In the genomic region with DNA sequence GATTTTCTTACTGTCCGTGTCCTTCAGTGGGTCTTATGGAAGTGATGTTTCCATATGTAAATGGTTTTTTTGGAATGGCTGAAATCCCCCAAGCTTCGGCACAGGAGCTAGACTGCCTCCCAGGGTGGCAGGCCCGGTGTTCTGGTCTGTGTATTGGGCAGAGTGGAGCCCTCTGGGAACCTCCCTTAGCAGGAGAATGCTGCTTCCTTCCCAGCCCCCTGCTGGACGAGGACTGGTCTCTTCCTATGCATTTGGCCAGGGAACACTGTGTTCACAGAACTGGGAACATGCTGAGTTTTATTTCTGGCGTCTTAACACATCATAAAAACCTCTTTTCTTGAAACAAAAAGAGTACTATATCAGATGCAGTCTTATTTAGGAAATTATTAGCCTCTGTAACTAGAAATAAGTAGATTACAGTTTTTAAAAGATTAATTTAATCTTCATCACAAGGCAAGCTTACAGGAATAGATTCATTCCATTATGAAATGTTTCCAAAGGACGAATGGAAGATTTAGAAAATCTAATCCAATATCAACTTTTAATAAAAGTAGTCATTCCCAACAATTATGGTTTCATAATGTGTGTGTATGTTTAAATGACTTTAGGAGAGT, we compare ENCODE assay signal across 8 cellular contexts. TPM values are rescaled to one million over a fixed set of nuclear protein-coding genes. Genes with fewer than 3 reads are reported as not detected.
DNase-seq lines count a peak whose midpoint lies in the region; ATAC-seq and TF ChIP-seq lines count a peak whose summit lies in the region.

No MANE protein-coding gene starts in this region.

- no peak for TF ChIP-seq POLR2A in GM18505 (IDR thresholded peaks at IDR 0.05; ENCODE audit: borderline replicate concordance, extremely low read depth, insufficient read depth, insufficient read length)

- H3K27ac ChIP-seq in hepatocyte: peak overlapping the region; percentile 94

- H3K36me3 ChIP-seq in hepatocyte (replicated peaks; ENCODE audit: insufficient read depth, low read depth): no peaks in the 10 kb centered on the region

- WGBS in hepatocyte (ENCODE audit: low lambda C conversion rate, missing lambda C conversion rate): 21% methylated on average over 6 of the region's 6 CpGs

- no peaks in the 10 kb centered on the region for H3K27me3 ChIP-seq in hepatocyte

- no peak overlapping the region for H2AFZ ChIP-seq in hepatocyte

- peaks cover 3% of the 10 kb centered on the region for H3K79me2 ChIP-seq in hepatocyte

- ATAC-seq in GM18861 (IDR thresholded peaks at IDR 0.05; ENCODE audit: unreplicated experiment): no peak
- ATAC-seq in GM18505 (IDR thresholded peaks at IDR 0.05; ENCODE audit: unreplicated experiment): no peak

- H3K9me3 ChIP-seq in hepatocyte (ENCODE audit: low read depth): no peaks in the 10 kb centered on the region

- no peaks in the 10 kb centered on the region for H3K9me2 ChIP-seq in hepatocyte (replicated peaks; ENCODE audit: insufficient read depth)

- H3K4me3 ChIP-seq in hepatocyte: no peak overlapping the region

- TF ChIP-seq CTCF in hepatocyte (IDR thresholded peaks at IDR 0.05; ENCODE audit: poor library complexity): peak; percentile 58

- peaks cover 40% of the 10 kb centered on the region for H3K4me1 ChIP-seq in hepatocyte (ENCODE audit: insufficient read depth)

- H4K20me1 ChIP-seq in hepatocyte (ENCODE audit: insufficient read depth, poor library complexity, severe bottlenecking): no peaks in the 10 kb centered on the region

- POLR2A ChIA-PET in HEK293T (lab: Yijun Ruan, JAX): no interaction called here

- H3K4me2 ChIP-seq in hepatocyte: peak overlapping the region; percentile 30

- DNase-seq in AG08395 (ENCODE audit: low spot score) (peak; percentile 55), HEK293T (ENCODE audit: extremely low spot score) (peak; percentile 75), UCSD-AML1 (lab: John Stamatoyannopoulos, UW; ENCODE audit: unreplicated experiment) (peak; percentile 23), hepatocyte (ENCODE audit: low spot score) (peak; percentile 82), superior temporal gyrus (ENCODE audit: extremely low spot score) (peak; percentile 70)
- no peak for DNase-seq in activated CD8-positive, alpha-beta memory T cell treated with anti-CD3 and anti-CD28 coated beads, Interleukin-2, amount 50 U/mL, for 4 hours

- CTCF ChIA-PET in HEK293T (lab: Yijun Ruan, JAX): interaction anchor here (0.6 to 5.0 kb wide), 7 partner anchors 12 to 1553 kb away, joined by 3 to 35 read pairs (median 3); no protein-coding TSS in a partner anchor

TF ChIP-seq in HEK293T, 16 proteins besides CTCF, POLR2A, EP300 and RAD21:
- TF ChIP-seq FOXM1 (IDR thresholded peaks at IDR 0.05; ENCODE audit: borderline replicate concordance) (no peak), SUZ12 (IDR thresholded peaks at IDR 0.05) (no peak), L3MBTL2 (conservative IDR thresholded peaks at IDR 0.05) (no peak), LEF1 (IDR thresholded peaks at IDR 0.05; ENCODE audit: borderline replicate concordance) (no peak), NFRKB (IDR thresholded peaks at IDR 0.05) (no peak), FOXK2 (IDR thresholded peaks at IDR 0.05) (no peak), CTBP1 (IDR thresholded peaks at IDR 0.05; ENCODE audit: borderline replicate concordance) (no peak), ARNT (IDR thresholded peaks at IDR 0.05) (no peak), TARDBP (IDR thresholded peaks at IDR 0.05) (no peak), SP1 (IDR thresholded peaks at IDR 0.05) (no peak), ELF4 (IDR thresholded peaks at IDR 0.05) (no peak), BHLHE40 (IDR thresholded peaks at IDR 0.05; ENCODE audit: borderline replicate concordance) (no peak), ZNF384 (IDR thresholded peaks at IDR 0.05) (no peak)
- TF ChIP-seq, protein P1, sequence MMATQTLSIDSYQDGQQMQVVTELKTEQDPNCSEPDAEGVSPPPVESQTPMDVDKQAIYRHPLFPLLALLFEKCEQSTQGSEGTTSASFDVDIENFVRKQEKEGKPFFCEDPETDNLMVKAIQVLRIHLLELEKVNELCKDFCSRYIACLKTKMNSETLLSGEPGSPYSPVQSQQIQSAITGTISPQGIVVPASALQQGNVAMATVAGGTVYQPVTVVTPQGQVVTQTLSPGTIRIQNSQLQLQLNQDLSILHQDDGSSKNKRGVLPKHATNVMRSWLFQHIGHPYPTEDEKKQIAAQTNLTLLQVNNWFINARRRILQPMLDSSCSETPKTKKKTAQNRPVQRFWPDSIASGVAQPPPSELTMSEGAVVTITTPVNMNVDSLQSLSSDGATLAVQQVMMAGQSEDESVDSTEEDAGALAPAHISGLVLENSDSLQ (IDR thresholded peaks at IDR 0.05): no peak

RNA-seq across cellular contexts. Expression of a gene that starts 56.6 kb away (rescaled TPM):
- 1.4 and 1.7 TPM in 2 replicates for total RNA-seq in hepatocyte
- 1.5 and 3.1 TPM in 2 replicates for polyA plus RNA-seq in hepatocyte
